ENCODE assay signal across 18 cellular contexts in the genomic region with DNA sequence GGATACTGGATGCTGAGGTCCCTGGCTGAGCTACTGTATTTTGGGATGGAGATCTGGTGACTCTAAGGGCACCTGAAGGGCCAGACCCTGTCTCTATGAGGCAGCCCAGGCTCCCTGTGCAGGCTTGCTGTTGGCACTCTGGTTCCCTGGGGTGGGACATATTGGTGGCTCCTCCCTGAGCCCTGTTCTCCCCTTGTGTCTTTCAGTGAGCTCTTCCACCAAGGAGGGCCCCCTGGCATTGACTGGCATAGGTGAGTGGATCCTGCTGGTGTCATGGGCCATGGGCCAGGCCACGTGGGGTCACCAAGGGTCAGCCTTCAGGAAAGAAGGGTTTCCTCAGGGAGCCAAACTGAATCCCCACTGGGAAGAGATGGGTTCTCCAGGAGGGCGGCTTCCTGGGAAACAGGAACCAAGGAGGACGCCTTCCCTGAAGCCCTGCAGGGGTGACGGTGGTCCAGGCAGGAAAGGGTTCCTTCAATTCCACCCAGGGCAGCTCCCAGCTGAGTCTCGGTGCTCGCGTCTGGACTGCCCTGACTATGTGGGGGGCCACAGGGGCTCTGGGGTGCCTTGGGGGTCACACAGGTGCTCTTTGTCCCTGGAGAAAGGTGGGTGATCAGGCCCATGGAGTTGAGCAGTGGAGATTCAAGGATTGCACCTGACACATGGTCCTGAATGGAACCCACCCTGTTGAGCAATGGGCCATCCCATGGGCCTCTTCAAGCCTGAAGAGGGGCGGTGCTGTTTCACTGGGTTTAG.
DNase-seq lines count a peak whose midpoint lies in the region; ATAC-seq and TF ChIP-seq lines count a peak whose summit lies in the region.
"Had no signal": no experiment of that assay in that cellular context is flagged by ENCODE, and none has a peak within 500 bp of the region (broad histone marks: within the 10 kb centered on the region; RNA-seq: fewer than 3 reads in every experiment).

No MANE protein-coding gene starts in this region.

- peaks cover 67% of the 10 kb centered on the region for H3K9me3 ChIP-seq in DND-41 (ENCODE audit: insufficient read depth, low read length, severe bottlenecking)
- peaks cover 0 to 75% (median 25%) of the 10 kb centered on the region in 4 donors for H3K9me3 ChIP-seq in Peyer's patch

- no peak overlapping the region for H2AFZ ChIP-seq in DND-41 (ENCODE audit: low read depth, low read length)

- peak; percentile 2 for DNase-seq in DND-41
- DNase-seq in Peyer's patch: peak; percentile 5 to 36 (median 10)
- DNase-seq in left cardiac atrium: peak; percentile 11
- DNase-seq in osteocyte (ENCODE audit: extremely low spot score, unreplicated experiment): peak; percentile 83
- DNase-seq in hypothalamus (lab: John Stamatoyannopoulos, UW): no peak
- no peak for DNase-seq in NCI-H526 treated with DMSO at 0.1 percent for 48 hours (lab: John Stamatoyannopoulos, UW)
- DNase-seq: activated CD4-positive, alpha-beta T cell treated with anti-CD3 and anti-CD28 coated beads for 36 hours; effector CD8-positive, alpha-beta T cell; GOT3; NCI-H1048; NCI-H82; small intestine; stimulated activated naive CD4-positive, alpha-beta T cell treated with Interleukin-2 at 50 U/mL for 16 hours had no signal

- no peaks in the 10 kb centered on the region for H3K4me1 Mint-ChIP-seq in osteocyte (ENCODE audit: unreplicated experiment)
- H3K4me1 Mint-ChIP-seq: activated CD4-positive, alpha-beta T cell treated with anti-CD3 and anti-CD28 coated beads for 36 hours; memory B cell had no signal

- H3K9me3 Mint-ChIP-seq in osteocyte (ENCODE audit: unreplicated experiment): peaks cover 15% of the 10 kb centered on the region

- no peak overlapping the region for H3K9ac ChIP-seq in DND-41 (ENCODE audit: low read depth, low read length)
- H3K9ac ChIP-seq: BLaER1 had no signal

- H3K79me2 ChIP-seq in DND-41 (ENCODE audit: insufficient read depth, low read length): no peaks in the 10 kb centered on the region

- no peaks in the 10 kb centered on the region for H3K36me3 Mint-ChIP-seq in osteocyte (ENCODE audit: unreplicated experiment)
- H3K36me3 Mint-ChIP-seq: memory B cell had no signal

- H3K27me3 ChIP-seq in DND-41 (ENCODE audit: insufficient read depth, low read length, poor library complexity) (no peaks in the 10 kb centered on the region), Peyer's patch (no peaks in the 10 kb centered on the region)
- H3K27me3 ChIP-seq: BLaER1 had no signal

- no peak for ATAC-seq in DND-41 (ENCODE audit: insufficient read depth, low read depth)
- no peak for ATAC-seq in left cardiac atrium
- ATAC-seq in HG02623 (IDR thresholded peaks at IDR 0.05; ENCODE audit: unreplicated experiment): no peak
- ATAC-seq: activated CD4-positive, alpha-beta T cell treated with anti-CD3 and anti-CD28 coated beads for 36 hours had no signal

- TF ChIP-seq POLR2A in Peyer's patch (IDR thresholded peaks at IDR 0.05): no peak

- H3K4me2 ChIP-seq in DND-41 (ENCODE audit: insufficient read depth, low read length): no peak overlapping the region
- H3K4me2 ChIP-seq: BLaER1 had no signal

- intact Hi-C loops in left cardiac atrium (cut with DNase I): no loop called here

- H3K36me3 ChIP-seq in DND-41 (ENCODE audit: insufficient read depth, low read length) (no peaks in the 10 kb centered on the region), Peyer's patch (no peaks in the 10 kb centered on the region)
- H3K36me3 ChIP-seq: BLaER1 had no signal

- no peaks in the 10 kb centered on the region for H4K20me1 ChIP-seq in DND-41 (ENCODE audit: insufficient read depth, low read length)
- H4K20me1 ChIP-seq: BLaER1 had no signal

- no peak overlapping the region for H3K27ac Mint-ChIP-seq in osteocyte (ENCODE audit: unreplicated experiment)
- H3K27ac Mint-ChIP-seq: activated CD4-positive, alpha-beta T cell treated with anti-CD3 and anti-CD28 coated beads for 36 hours; memory B cell; T-helper 1 cell treated with Interleukin-12 subunit alpha and Interleukin-12 subunit beta and Interleukin-4 antibody, amounts not matched to agents 30 μg/mL and 1 μg/mL, for 36 hours had no signal

- H3K4me1 ChIP-seq in DND-41 (ENCODE audit: insufficient read depth, low read length) (no peaks in the 10 kb centered on the region), Peyer's patch (no peaks in the 10 kb centered on the region)
- H3K4me1 ChIP-seq: BLaER1 had no signal

- H3K4me3 ChIP-seq in DND-41 (ENCODE audit: low read depth in 1 of 2, low read length in 2 of 2) (no peak overlapping the region), Peyer's patch (no peak overlapping the region)
- H3K4me3 ChIP-seq: BLaER1 had no signal

- no peak for TF ChIP-seq CTCF in DND-41 (IDR thresholded peaks at IDR 0.05; ENCODE audit: borderline replicate concordance, extremely low read depth, low read length, poor library complexity, severe bottlenecking)
- no peak for TF ChIP-seq CTCF in Peyer's patch (IDR thresholded peaks at IDR 0.05)
- no peak for TF ChIP-seq CTCF in osteocyte (IDR thresholded peaks at IDR 0.05)

- H3K4me3 Mint-ChIP-seq in osteocyte (ENCODE audit: unreplicated experiment): no peak overlapping the region
- H3K4me3 Mint-ChIP-seq: activated CD4-positive, alpha-beta T cell treated with anti-CD3 and anti-CD28 coated beads for 36 hours; memory B cell; T-helper 1 cell treated with Interleukin-12 subunit alpha and Interleukin-12 subunit beta and Interleukin-4 antibody, amounts not matched to agents 30 μg/mL and 1 μg/mL, for 36 hours had no signal

- no peaks in the 10 kb centered on the region for H3K27me3 Mint-ChIP-seq in osteocyte (ENCODE audit: unreplicated experiment)
- H3K27me3 Mint-ChIP-seq: activated CD4-positive, alpha-beta T cell treated with anti-CD3 and anti-CD28 coated beads for 36 hours; memory B cell had no signal

- H3K27ac ChIP-seq in DND-41 (ENCODE audit: low read length) (no peak overlapping the region), Peyer's patch (no peak overlapping the region)
- H3K27ac ChIP-seq: BLaER1, RWPE1 had no signal

Comparison
In these comparisons a context has a peak if more than half of its experiments do, and no peak if none do; other contexts are left out.
1. DNase-seq: peak in DND-41 (single experiment), Peyer's patch (3 of 3), left cardiac atrium (single experiment) and osteocyte (single experiment); none in hypothalamus (0 of 51) and NCI-H526 treated with DMSO at 0.1 percent for 48 hours (single experiment).